11 cellular contexts compared by ENCODE assay signal in the genomic region with DNA sequence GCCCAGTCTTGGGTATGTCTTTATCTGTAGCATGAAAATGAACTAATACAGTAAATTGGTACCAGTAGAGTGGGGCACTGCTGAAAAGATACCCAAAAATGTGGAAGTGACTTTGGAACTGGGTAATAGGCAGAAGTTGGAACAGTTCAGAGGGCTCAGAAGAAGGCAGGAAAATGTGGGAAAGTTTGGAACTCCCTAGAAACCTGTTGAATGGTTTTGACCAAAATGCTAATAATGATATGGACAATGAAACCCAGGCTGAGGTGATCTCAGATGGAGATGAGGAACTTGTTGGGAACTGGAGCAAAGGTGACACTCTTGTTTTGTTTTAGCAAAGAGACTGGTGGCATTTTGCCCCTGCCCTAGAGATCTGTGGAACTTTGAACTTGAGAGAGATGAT. TPM values are rescaled to one million over a fixed set of nuclear protein-coding genes. Genes with fewer than 3 reads are reported as not detected.
"Had no signal": no experiment of that assay in that cellular context is flagged by ENCODE, and none has a peak within 500 bp of the region (broad histone marks: within the 10 kb centered on the region; RNA-seq: fewer than 3 reads in every experiment).

No MANE protein-coding gene starts in this region.

RNA-seq across cellular contexts. Expression of a gene that starts 20.3 kb away (rescaled TPM):
- total RNA-seq: OCI-LY7, PC-3, PC-9, Peyer's patch, Right ventricle myocardium inferior, Right ventricle myocardium superior, RPMI7951, SJCRH30, SJSA1, SK-MEL-5 had no signal
- polyA plus RNA-seq: SK-N-SH had no signal

RNA-seq across cellular contexts. Expression of a gene that starts 24.3 kb away (rescaled TPM):
- total RNA-seq: OCI-LY7, PC-9, RPMI7951 had no signal
